14 cellular contexts compared by ENCODE assay signal in the genomic region with DNA sequence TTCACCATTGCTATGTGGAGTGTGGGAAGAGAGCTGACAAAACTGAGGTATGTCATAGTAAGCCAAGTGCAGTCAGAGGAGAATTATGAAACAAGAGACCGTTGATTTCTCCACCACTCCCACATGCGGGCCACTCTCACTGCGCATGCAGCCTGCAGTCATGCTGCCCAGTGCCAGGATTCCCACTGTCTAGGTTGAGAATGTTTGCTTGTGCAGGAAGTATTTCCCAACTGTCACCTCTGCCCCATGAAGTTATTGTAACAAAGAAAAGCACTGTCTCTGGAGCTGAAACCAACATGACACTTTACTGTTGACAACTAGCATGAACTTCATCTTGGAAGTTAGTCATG. TPM values are rescaled to one million over a fixed set of nuclear protein-coding genes. Genes with fewer than 3 reads are reported as not detected.
DNase-seq lines count a peak whose midpoint lies in the region; ATAC-seq and TF ChIP-seq lines count a peak whose summit lies in the region.
"Had no signal": no experiment of that assay in that cellular context is flagged by ENCODE, and none has a peak within 500 bp of the region (broad histone marks: within the 10 kb centered on the region; RNA-seq: fewer than 3 reads in every experiment).

No MANE protein-coding gene starts in this region.

- H3K4me3 ChIP-seq in fibroblast of mammary gland (ENCODE audit: control insufficient read depth, low read depth, low read length) = no peak overlapping the region
- no peak overlapping the region for H3K4me3 ChIP-seq in SK-N-SH (ENCODE audit: low read depth in 2 of 2, low read length in 1 of 2)
- H3K4me3 ChIP-seq: body of pancreas, SK-N-MC had no signal

- H3K36me3 Mint-ChIP-seq in T-helper 17 cell (ENCODE audit: low read depth) = no peaks in the 10 kb centered on the region

- no peak for TF ChIP-seq RAD21 in SK-N-SH (IDR thresholded peaks at IDR 0.05; ENCODE audit: low read length)

- TF ChIP-seq CTCF in RWPE1 (conservative IDR thresholded peaks at IDR 0.05; ENCODE audit: low read depth) (no peak), fibroblast of mammary gland (conservative IDR thresholded peaks at IDR 0.05; ENCODE audit: control insufficient read depth, insufficient read depth, low read depth, low read length) (no peak), omental fat pad (IDR thresholded peaks at IDR 0.05) (no peak), SK-N-SH (IDR thresholded peaks at IDR 0.05) (no peak)

- H3K9me2 ChIP-seq in SK-N-SH = no peaks in the 10 kb centered on the region

- H3K9me3 ChIP-seq in T-helper 17 cell (ENCODE audit: control insufficient read depth, low read length, poor library complexity, severe bottlenecking) (no peaks in the 10 kb centered on the region), SK-N-SH (no peaks in the 10 kb centered on the region)
- H3K9me3 ChIP-seq: body of pancreas had no signal

- no peak overlapping the region for H3K9ac ChIP-seq in SK-N-SH

- H3K4me2 ChIP-seq in SK-N-SH = no peak overlapping the region

- H4K20me1 ChIP-seq in SK-N-SH (ENCODE audit: insufficient read depth) = no peaks in the 10 kb centered on the region

- no peak overlapping the region for H3K4me3 Mint-ChIP-seq in T-helper 17 cell
- H3K4me3 Mint-ChIP-seq: activated CD4-positive, alpha-beta T cell treated with anti-CD3 and anti-CD28 coated beads for 36 hours; activated T-helper 1 cell treated with anti-CD3 and anti-CD28 coated beads, Interleukin-12 subunit alpha, Interleukin-12 subunit beta, Interleukin-2, Interleukin-4 antibody, amounts not matched to agents 30 ng/mL and 10 ng/mL and 1 ng/mL, durations not matched to agents 14 hours and 24 hours and 36 hours; naive B cell had no signal

- DNase-seq in GF-D8 (lab: John Stamatoyannopoulos, UW) (peak; percentile 93), RWPE1 (ENCODE audit: low spot score) (peak; percentile 22), fibroblast of mammary gland (ENCODE audit: low read depth) (peak; percentile 68), omental fat pad (ENCODE audit: low spot score) (no peak), T-helper 17 cell (no peak), NCI-H748 (lab: John Stamatoyannopoulos, UW; ENCODE audit: unreplicated experiment) (no peak), SK-N-SH (no peak)
- DNase-seq: activated CD4-positive, alpha-beta T cell treated with anti-CD3 and anti-CD28 coated beads for 36 hours; naive B cell; NCI-H345 had no signal

- peak overlapping the region; percentile 72 for H3K27ac ChIP-seq in RWPE1
- no peak overlapping the region for H3K27ac ChIP-seq in SK-N-SH (ENCODE audit: low read depth in 2 of 2, low read length in 1 of 2)
- H3K27ac ChIP-seq: body of pancreas, SK-N-MC had no signal

- no peaks in the 10 kb centered on the region for H3K27me3 Mint-ChIP-seq in T-helper 17 cell

- no peak overlapping the region for H2AFZ ChIP-seq in SK-N-SH (ENCODE audit: low read depth)

- CTCF ChIA-PET in RWPE1 (lab: Yijun Ruan, JAX) (interaction anchor here (1.4 kb wide), 1 partner anchor 20 kb away, joined by 3 read pairs; no protein-coding TSS in a partner anchor), SK-N-SH (lab: Yijun Ruan, JAX) (no interaction called here)

- POLR2A ChIA-PET in RWPE1 (lab: Yijun Ruan, JAX; ENCODE audit: low non-redundant PET) (no interaction called here), SK-N-SH (lab: Yijun Ruan, JAX) (no interaction called here)

- peaks cover 2 to 14% of the 10 kb centered on the region in 2 experiments; a peak in 2 of 4 replicates for H3K4me1 ChIP-seq in SK-N-SH (ENCODE audit: control insufficient read depth in 1 of 2, insufficient read depth in 2 of 2, low read depth in 1 of 2, low read length in 1 of 2)
- H3K4me1 ChIP-seq: body of pancreas had no signal

- peaks cover 4% of the 10 kb centered on the region for H3F3A ChIP-seq in SK-N-SH (replicated peaks; ENCODE audit: insufficient read depth)

- TF ChIP-seq EP300 in SK-N-SH (IDR thresholded peaks at IDR 0.05; ENCODE audit: borderline replicate concordance in 1 of 2, low read depth in 1 of 2, low read length in 1 of 2) = no peak

- ATAC-seq in omental fat pad (ENCODE audit: low FRiP score) (peak; percentile 51), T-helper 17 cell (no peak), HG03097 (IDR thresholded peaks at IDR 0.05; ENCODE audit: low FRiP score, unreplicated experiment) (no peak)
- ATAC-seq: activated CD4-positive, alpha-beta T cell treated with anti-CD3 and anti-CD28 coated beads for 36 hours; body of pancreas had no signal

- H3K79me2 ChIP-seq in SK-N-SH (ENCODE audit: insufficient read depth) = no peaks in the 10 kb centered on the region

- WGBS in SK-N-SH (ENCODE audit: low lambda C conversion rate) = 68% methylated on average over 3 of the region's 3 CpGs

- H3K4me1 Mint-ChIP-seq in T-helper 17 cell = no peaks in the 10 kb centered on the region
- H3K4me1 Mint-ChIP-seq: activated CD4-positive, alpha-beta T cell treated with anti-CD3 and anti-CD28 coated beads for 36 hours; naive B cell had no signal

- no peaks in the 10 kb centered on the region for H3K27me3 ChIP-seq in SK-N-SH (ENCODE audit: insufficient read depth)
- H3K27me3 ChIP-seq: body of pancreas had no signal

- H3K27ac Mint-ChIP-seq in T-helper 17 cell = no peak overlapping the region
- H3K27ac Mint-ChIP-seq: activated CD4-positive, alpha-beta T cell treated with anti-CD3 and anti-CD28 coated beads for 36 hours; activated T-helper 1 cell treated with anti-CD3 and anti-CD28 coated beads, Interleukin-12 subunit alpha, Interleukin-12 subunit beta, Interleukin-2, Interleukin-4 antibody, amounts not matched to agents 30 ng/mL and 10 ng/mL and 1 ng/mL, durations not matched to agents 14 hours and 24 hours and 36 hours; naive B cell had no signal

- H3K36me3 ChIP-seq in SK-N-SH (replicated peaks in 1 of 2; ENCODE audit: control insufficient read depth in 1 of 2, insufficient read depth in 2 of 2, low read length in 1 of 2) = peaks cover 0 to 11% of the 10 kb centered on the region in 2 experiments

TF ChIP-seq in SK-N-SH, 30 proteins besides CTCF, POLR2A, EP300 and RAD21 (continues in another document):
- TF ChIP-seq SMC3 (IDR thresholded peaks at IDR 0.05; ENCODE audit: low read depth, low read length) (no peak), GATA2 (CRISPR knock-in tag; IDR thresholded peaks at IDR 0.05) (no peak), TCF12 (IDR thresholded peaks at IDR 0.05) (no peak), JUND (IDR thresholded peaks at IDR 0.05) (no peak), GABPA (IDR thresholded peaks at IDR 0.05; ENCODE audit: low read depth) (no peak), FOXJ3 (CRISPR knock-in tag; IDR thresholded peaks at IDR 0.05) (no peak), MEF2A (IDR thresholded peaks at IDR 0.05; ENCODE audit: borderline replicate concordance, low read depth) (no peak), MXI1 (IDR thresholded peaks at IDR 0.05; ENCODE audit: low read depth, low read length) (no peak), RFX5 (IDR thresholded peaks at IDR 0.05; ENCODE audit: low read length) (no peak), EZH2phosphoT487 (IDR thresholded peaks at IDR 0.05; ENCODE audit: borderline replicate concordance, low read depth) (no peak), FOSL2 (IDR thresholded peaks at IDR 0.05; ENCODE audit: borderline replicate concordance, low read depth) (no peak), FOXM1 (IDR thresholded peaks at IDR 0.05; ENCODE audit: low read depth) (no peak), NFIC (IDR thresholded peaks at IDR 0.05; ENCODE audit: borderline replicate concordance) (no peak)
- TF ChIP-seq, protein P1, sequence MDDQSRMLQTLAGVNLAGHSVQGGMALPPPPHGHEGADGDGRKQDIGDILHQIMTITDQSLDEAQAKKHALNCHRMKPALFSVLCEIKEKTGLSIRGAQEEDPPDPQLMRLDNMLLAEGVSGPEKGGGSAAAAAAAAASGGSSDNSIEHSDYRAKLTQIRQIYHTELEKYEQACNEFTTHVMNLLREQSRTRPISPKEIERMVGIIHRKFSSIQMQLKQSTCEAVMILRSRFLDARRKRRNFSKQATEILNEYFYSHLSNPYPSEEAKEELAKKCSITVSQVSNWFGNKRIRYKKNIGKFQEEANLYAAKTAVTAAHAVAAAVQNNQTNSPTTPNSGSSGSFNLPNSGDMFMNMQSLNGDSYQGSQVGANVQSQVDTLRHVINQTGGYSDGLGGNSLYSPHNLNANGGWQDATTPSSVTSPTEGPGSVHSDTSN (IDR thresholded peaks at IDR 0.05) = no peak
- TF ChIP-seq, protein P2, sequence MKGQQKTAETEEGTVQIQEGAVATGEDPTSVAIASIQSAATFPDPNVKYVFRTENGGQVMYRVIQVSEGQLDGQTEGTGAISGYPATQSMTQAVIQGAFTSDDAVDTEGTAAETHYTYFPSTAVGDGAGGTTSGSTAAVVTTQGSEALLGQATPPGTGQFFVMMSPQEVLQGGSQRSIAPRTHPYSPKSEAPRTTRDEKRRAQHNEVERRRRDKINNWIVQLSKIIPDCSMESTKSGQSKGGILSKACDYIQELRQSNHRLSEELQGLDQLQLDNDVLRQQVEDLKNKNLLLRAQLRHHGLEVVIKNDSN (IDR thresholded peaks at IDR 0.05; ENCODE audit: borderline replicate concordance, low read depth) = no peak
- TF ChIP-seq, protein P3, sequence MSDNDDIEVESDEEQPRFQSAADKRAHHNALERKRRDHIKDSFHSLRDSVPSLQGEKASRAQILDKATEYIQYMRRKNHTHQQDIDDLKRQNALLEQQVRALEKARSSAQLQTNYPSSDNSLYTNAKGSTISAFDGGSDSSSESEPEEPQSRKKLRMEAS (IDR thresholded peaks at IDR 0.05; ENCODE audit: low read depth) = no peak

RNA-seq across cellular contexts. Expression of a gene that starts 18.7 kb away (rescaled TPM):
- total RNA-seq in omental fat pad = 10 to 100 TPM; 40.0 to 63.7 (median 53.8) TPM
- 10 to 100 TPM; 10.9 to 12.3 TPM for total RNA-seq in T-helper 17 cell
- polyA plus RNA-seq in SK-N-SH (2012; rRNA removed) = 93.4 and 131 TPM in 2 replicates
- 116 and 156 TPM in 2 replicates for polyA plus RNA-seq in SK-N-SH (2012; cell fraction: cytosol; rRNA removed)
- 30.4 and 67.7 TPM in 2 replicates for polyA plus RNA-seq in SK-N-SH (2012; cell fraction: nucleus; rRNA removed)

RNA-seq across cellular contexts. Expression of a gene that starts 21.7 kb away (rescaled TPM):
- total RNA-seq in omental fat pad (10 to 100 TPM; 33.4 to 99.4 (median 58.8) TPM), T-helper 17 cell (10 to 100 TPM; 21.6 to 22.1 TPM)
- polyA plus RNA-seq in SK-N-SH (2012; rRNA removed) = 13.6 and 13.7 TPM in 2 replicates
- 16.0 and 18.7 TPM in 2 replicates for polyA plus RNA-seq in SK-N-SH (2012; cell fraction: cytosol; rRNA removed)
- 4.5 and 10.0 TPM in 2 replicates for polyA plus RNA-seq in SK-N-SH (2012; cell fraction: nucleus; rRNA removed)

RNA-seq across cellular contexts. Expression of a gene that starts 52.9 kb away (rescaled TPM):
- under 1 TPM in 3 of 4 donors, not detected in 1; 0.37 to 0.63 (median 0.38) TPM for total RNA-seq in omental fat pad
- not detected for total RNA-seq in T-helper 17 cell
- 0.02 TPM in 1 of 2 replicates, not detected in the other for polyA plus RNA-seq in SK-N-SH (2012; rRNA removed)
- polyA plus RNA-seq in SK-N-SH (2012; cell fraction: cytosol; rRNA removed) = 0.01 TPM in 1 of 2 replicates, not detected in the other
- polyA plus RNA-seq in SK-N-SH (2012; cell fraction: nucleus; rRNA removed) = 0.02 and 0.04 TPM in 2 replicates
- total RNA-seq: activated T-helper 1 cell treated with anti-CD3 and anti-CD28 coated beads, Interleukin-12 subunit alpha, Interleukin-12 subunit beta, Interleukin-2, Interleukin-4 antibody, amounts not matched to agents 30 ng/mL and 10 ng/mL and 1 ng/mL, durations not matched to agents 14 hours and 24 hours and 36 hours; body of pancreas had no signal

Comparison
In these comparisons a context has a peak if more than half of its experiments do, and no peak if none do; other contexts are left out.
1. DNase-seq: peak in GF-D8 (single experiment), RWPE1 (single experiment) and fibroblast of mammary gland (single experiment); none in omental fat pad (single experiment), T-helper 17 cell (0 of 3), NCI-H748 (single experiment) and SK-N-SH (single experiment).